In the genomic region with DNA sequence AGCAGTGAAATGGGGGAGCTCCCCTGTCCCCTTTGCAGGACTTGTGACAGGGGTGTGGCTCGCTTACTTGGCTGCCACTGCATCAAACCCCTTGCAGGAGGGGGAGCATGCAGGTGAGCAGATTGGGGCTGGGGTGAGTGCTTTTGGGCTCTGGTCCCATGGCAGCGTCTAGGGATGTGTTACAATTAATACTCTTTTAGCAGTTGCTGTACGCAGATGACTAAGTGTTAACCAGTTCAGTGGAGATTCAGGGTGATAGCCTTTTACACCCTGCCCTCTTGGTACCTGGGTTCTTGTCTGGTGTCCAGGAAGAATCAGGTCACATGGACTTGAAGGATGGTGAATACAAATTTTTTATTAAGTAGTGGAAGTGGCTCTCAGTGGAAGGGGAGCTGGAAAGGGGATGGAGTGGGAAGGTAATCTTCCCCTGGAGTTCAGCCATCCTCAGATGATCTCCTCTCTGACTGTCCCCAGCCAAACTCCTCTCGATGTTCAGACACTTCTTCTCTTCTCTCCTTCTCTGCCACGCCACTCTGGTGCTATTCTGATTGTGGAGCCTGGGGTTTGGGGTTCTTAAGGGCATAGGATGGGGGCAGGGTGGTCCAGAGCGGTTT, we compare ENCODE assay signal across 1 cellular context.
TF ChIP-seq lines count a peak whose summit lies in the region.

No MANE protein-coding gene starts in this region.

TF ChIP-seq in GM23338, 12 proteins besides CTCF, POLR2A, EP300 and RAD21 (continued from another document):
- TF ChIP-seq, protein P1, sequence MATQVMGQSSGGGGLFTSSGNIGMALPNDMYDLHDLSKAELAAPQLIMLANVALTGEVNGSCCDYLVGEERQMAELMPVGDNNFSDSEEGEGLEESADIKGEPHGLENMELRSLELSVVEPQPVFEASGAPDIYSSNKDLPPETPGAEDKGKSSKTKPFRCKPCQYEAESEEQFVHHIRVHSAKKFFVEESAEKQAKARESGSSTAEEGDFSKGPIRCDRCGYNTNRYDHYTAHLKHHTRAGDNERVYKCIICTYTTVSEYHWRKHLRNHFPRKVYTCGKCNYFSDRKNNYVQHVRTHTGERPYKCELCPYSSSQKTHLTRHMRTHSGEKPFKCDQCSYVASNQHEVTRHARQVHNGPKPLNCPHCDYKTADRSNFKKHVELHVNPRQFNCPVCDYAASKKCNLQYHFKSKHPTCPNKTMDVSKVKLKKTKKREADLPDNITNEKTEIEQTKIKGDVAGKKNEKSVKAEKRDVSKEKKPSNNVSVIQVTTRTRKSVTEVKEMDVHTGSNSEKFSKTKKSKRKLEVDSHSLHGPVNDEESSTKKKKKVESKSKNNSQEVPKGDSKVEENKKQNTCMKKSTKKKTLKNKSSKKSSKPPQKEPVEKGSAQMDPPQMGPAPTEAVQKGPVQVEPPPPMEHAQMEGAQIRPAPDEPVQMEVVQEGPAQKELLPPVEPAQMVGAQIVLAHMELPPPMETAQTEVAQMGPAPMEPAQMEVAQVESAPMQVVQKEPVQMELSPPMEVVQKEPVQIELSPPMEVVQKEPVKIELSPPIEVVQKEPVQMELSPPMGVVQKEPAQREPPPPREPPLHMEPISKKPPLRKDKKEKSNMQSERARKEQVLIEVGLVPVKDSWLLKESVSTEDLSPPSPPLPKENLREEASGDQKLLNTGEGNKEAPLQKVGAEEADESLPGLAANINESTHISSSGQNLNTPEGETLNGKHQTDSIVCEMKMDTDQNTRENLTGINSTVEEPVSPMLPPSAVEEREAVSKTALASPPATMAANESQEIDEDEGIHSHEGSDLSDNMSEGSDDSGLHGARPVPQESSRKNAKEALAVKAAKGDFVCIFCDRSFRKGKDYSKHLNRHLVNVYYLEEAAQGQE (IDR thresholded peaks at IDR 0.05; ENCODE audit: unreplicated experiment), result no peak
- no peak for TF ChIP-seq EZH2phosphoT487 (IDR thresholded peaks at IDR 0.05; ENCODE audit: unreplicated experiment)
- no peak for TF ChIP-seq ZNF331 (CRISPR knock-in tag; IDR thresholded peaks at IDR 0.05; ENCODE audit: low read depth)
